In the genomic region with DNA sequence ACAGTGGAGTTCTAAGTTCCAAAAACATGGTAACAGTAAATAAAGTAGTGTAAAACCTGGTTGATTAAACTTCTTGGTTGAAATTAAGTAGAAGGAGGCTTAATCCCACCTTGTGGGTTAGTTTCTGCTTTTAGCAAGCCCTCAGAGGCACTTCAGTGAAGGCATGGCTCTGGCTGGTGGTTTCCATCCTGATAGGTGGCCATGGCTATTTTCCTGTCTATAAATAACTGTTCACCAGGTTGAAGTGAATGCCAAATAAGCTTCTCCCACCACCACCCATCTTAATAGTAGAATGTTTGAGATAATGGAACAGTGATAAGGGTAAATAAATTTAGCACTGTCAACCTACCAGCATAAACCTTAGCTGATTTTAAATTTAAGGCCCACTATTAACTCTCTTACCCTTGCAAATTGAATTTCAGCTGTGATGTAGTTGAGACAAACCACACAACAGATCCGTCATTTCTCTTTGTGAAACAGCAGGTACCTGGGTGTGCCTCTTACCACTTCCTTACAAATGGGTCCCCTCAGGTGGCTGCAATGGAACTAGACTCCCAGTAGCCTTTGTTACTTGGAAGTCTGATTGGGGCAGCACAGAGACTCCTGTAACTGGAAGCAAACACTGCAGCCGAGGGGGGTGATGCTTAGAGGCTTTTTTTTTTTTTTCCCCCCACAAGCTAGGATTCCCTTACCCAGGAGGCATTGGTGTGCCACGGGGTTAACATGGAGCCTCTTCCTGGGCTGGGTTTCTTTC, we compare ENCODE assay signal across 31 cellular contexts. TPM values are rescaled to one million over a fixed set of nuclear protein-coding genes. Genes with fewer than 3 reads are reported as not detected.
DNase-seq lines count a peak whose midpoint lies in the region; ATAC-seq and TF ChIP-seq lines count a peak whose summit lies in the region.
"Had no signal": no experiment of that assay in that cellular context is flagged by ENCODE, and none has a peak within 500 bp of the region (broad histone marks: within the 10 kb centered on the region; RNA-seq: fewer than 3 reads in every experiment).

No MANE protein-coding gene starts in this region.

- H3K27ac ChIP-seq in gastroesophageal sphincter, result peak overlapping the region in 3 of 4 donors; percentile 5 to 56 (median 28)
- H3K27ac ChIP-seq in naive thymus-derived CD4-positive, alpha-beta T cell (ENCODE audit: low read depth, low read length), result no peak overlapping the region
- H3K27ac ChIP-seq: breast epithelium, colonic mucosa, epithelial cell of prostate, neutrophil, SJSA1, thyroid gland had no signal

- peak overlapping the region; percentile 12 for H3K27ac Mint-ChIP-seq in activated naive CD4-positive, alpha-beta T cell treated with anti-CD3 and anti-CD28 coated beads, Interleukin-2, amount 10 ng/mL, durations not matched to agents 7 days and 5 days
- H3K27ac Mint-ChIP-seq in activated naive CD4-positive, alpha-beta T cell treated with anti-CD3 and anti-CD28 coated beads for 36 hours, result no peak overlapping the region
- peak overlapping the region in 1 of 2 donors; percentile 46 for H3K27ac Mint-ChIP-seq in T-cell
- H3K27ac Mint-ChIP-seq in naive thymus-derived CD4-positive, alpha-beta T cell, result peak overlapping the region in 4 of 9 donors; percentile 2 to 54 (median 38)
- no peak overlapping the region for H3K27ac Mint-ChIP-seq in stimulated activated memory B cell treated with anti-CD40 and anti-IgM and Interleukin-4, amounts not matched to agents 10 μg/mL and 1 μg/mL and 100 μg/mL, for 72 hours
- H3K27ac Mint-ChIP-seq: mesothelial cell of epicardium, progenitor cell of endocrine pancreas had no signal

- no peaks in the 10 kb centered on the region for H3K27me3 ChIP-seq in gastroesophageal sphincter
- H3K27me3 ChIP-seq in naive thymus-derived CD4-positive, alpha-beta T cell (ENCODE audit: control insufficient read depth in 2 of 2, insufficient read depth in 2 of 2, low read length in 2 of 2), result no peaks in the 10 kb centered on the region
- H3K27me3 ChIP-seq: breast epithelium, colonic mucosa, neutrophil, SJSA1, thyroid gland had no signal

- intact Hi-C loops in activated naive CD4-positive, alpha-beta T cell treated with anti-CD3 and anti-CD28 coated beads for 36 hours (cut with micrococcal nuclease), result no loop called here
- intact Hi-C loops in naive thymus-derived CD4-positive, alpha-beta T cell (cut with micrococcal nuclease), result no loop called here

- no peak for TF ChIP-seq EP300 in gastroesophageal sphincter (IDR thresholded peaks at IDR 0.05)

- H3K4me1 ChIP-seq in gastroesophageal sphincter, result peaks cover 14 to 76% (median 32%) of the 10 kb centered on the region in 3 donors
- H3K4me1 ChIP-seq in naive thymus-derived CD4-positive, alpha-beta T cell (ENCODE audit: control insufficient read depth in 2 of 2, insufficient read depth in 2 of 2, low read length in 2 of 2), result peaks cover 0 to 9% of the 10 kb centered on the region in 2 donors
- H3K4me1 ChIP-seq: breast epithelium, colonic mucosa, SJSA1, thyroid gland had no signal

- H3K4me3 Mint-ChIP-seq in activated naive CD4-positive, alpha-beta T cell treated with anti-CD3 and anti-CD28 coated beads, Interleukin-2, amount 10 ng/mL, durations not matched to agents 7 days and 5 days, result no peak overlapping the region
- no peak overlapping the region for H3K4me3 Mint-ChIP-seq in activated naive CD4-positive, alpha-beta T cell treated with anti-CD3 and anti-CD28 coated beads for 36 hours
- no peak overlapping the region for H3K4me3 Mint-ChIP-seq in T-cell
- peak overlapping the region in 5 of 10 donors; percentile 5 to 55 (median 43) for H3K4me3 Mint-ChIP-seq in naive thymus-derived CD4-positive, alpha-beta T cell
- no peak overlapping the region for H3K4me3 Mint-ChIP-seq in stimulated activated memory B cell treated with anti-CD40 and anti-IgM and Interleukin-4, amounts not matched to agents 10 μg/mL and 1 μg/mL and 100 μg/mL, for 72 hours
- H3K4me3 Mint-ChIP-seq: mesothelial cell of epicardium had no signal

- peak in 3 of 4 experiments; percentile 46 to 60 (median 47) for ATAC-seq in T-cell (replicated peaks in 1 of 4)
- ATAC-seq in gastroesophageal sphincter, result no peak
- ATAC-seq in naive thymus-derived CD4-positive, alpha-beta T cell, result peak; percentile 16
- no peak for ATAC-seq in GM21825 (IDR thresholded peaks at IDR 0.05; ENCODE audit: unreplicated experiment)
- no peak for ATAC-seq in stimulated activated memory B cell treated with anti-CD40 and anti-IgM and Interleukin-4, amounts not matched to agents 10 μg/mL and 1 μg/mL and 100 μg/mL, for 72 hours
- ATAC-seq: activated naive CD4-positive, alpha-beta T cell treated with anti-CD3 and anti-CD28 coated beads, Interleukin-2, amount 50 U/mL, for 72 hours; HCT116; sciatic nerve had no signal

- H3K9me3 Mint-ChIP-seq in activated naive CD4-positive, alpha-beta T cell treated with anti-CD3 and anti-CD28 coated beads, Interleukin-2, amount 10 ng/mL, durations not matched to agents 7 days and 5 days, result peaks cover 2% of the 10 kb centered on the region
- H3K9me3 Mint-ChIP-seq in activated naive CD4-positive, alpha-beta T cell treated with anti-CD3 and anti-CD28 coated beads for 36 hours, result no peaks in the 10 kb centered on the region
- H3K9me3 Mint-ChIP-seq in T-cell, result no peaks in the 10 kb centered on the region
- H3K9me3 Mint-ChIP-seq in naive thymus-derived CD4-positive, alpha-beta T cell, result peaks cover 0 to 5% (median 0%) of the 10 kb centered on the region in 11 donors
- H3K9me3 Mint-ChIP-seq in stimulated activated memory B cell treated with anti-CD40 and anti-IgM and Interleukin-4, amounts not matched to agents 10 μg/mL and 1 μg/mL and 100 μg/mL, for 72 hours, result no peaks in the 10 kb centered on the region
- H3K9me3 Mint-ChIP-seq: activated naive CD4-positive, alpha-beta T cell treated with anti-CD3 and anti-CD28 coated beads, Interleukin-2, amount 50 U/mL, for 72 hours had no signal

- peak; percentile 23 for DNase-seq in activated naive CD4-positive, alpha-beta T cell treated with anti-CD3 and anti-CD28 coated beads, Interleukin-2, amount 10 ng/mL, durations not matched to agents 7 days and 5 days
- no peak for DNase-seq in activated naive CD4-positive, alpha-beta T cell treated with anti-CD3 and anti-CD28 coated beads for 36 hours
- DNase-seq in T-cell, result no peak
- DNase-seq in naive thymus-derived CD4-positive, alpha-beta T cell, result peak in 6 of 9 donors; percentile 1 to 27 (median 8)
- DNase-seq in activated CD4-positive, alpha-beta T cell treated with anti-CD3 and anti-CD28 coated beads, Interleukin-2, amount 50 U/mL, for 4 hours, result no peak
- DNase-seq: activated CD4-positive, alpha-beta T cell treated with anti-CD3 and anti-CD28 coated beads, Interleukin-2, amount 50 U/mL, for 48 hours; activated CD4-positive, CD25-positive, alpha-beta regulatory T cell; anterior cingulate cortex; colonic mucosa; effector CD8-positive, alpha-beta T cell; glutamatergic neuron; islet precursor cell; MV-4-11; NCI-H1436 treated with DMSO at 0.1 percent for 48 hours; NCI-H2081 treated with DMSO at 0.1 percent for 48 hours; NCI-H226; NCI-H82; stimulated activated CD8-positive, alpha-beta memory T cell treated with anti-CD3 and anti-CD28 coated beads, Interleukin-4, amount 100 ng/mL, for 48 hours; thyroid gland had no signal

- no peak overlapping the region for H3K4me3 ChIP-seq in gastroesophageal sphincter
- no peak overlapping the region for H3K4me3 ChIP-seq in naive thymus-derived CD4-positive, alpha-beta T cell (ENCODE audit: low read length)
- H3K4me3 ChIP-seq: breast epithelium, colonic mucosa, SJSA1, thyroid gland had no signal

- no peak for TF ChIP-seq POLR2A in gastroesophageal sphincter (IDR thresholded peaks at IDR 0.05)

- no peaks in the 10 kb centered on the region for H3K36me3 ChIP-seq in gastroesophageal sphincter
- no peaks in the 10 kb centered on the region for H3K36me3 ChIP-seq in naive thymus-derived CD4-positive, alpha-beta T cell (ENCODE audit: control insufficient read depth in 2 of 3, insufficient read depth in 3 of 3, low read length in 3 of 3)
- H3K36me3 ChIP-seq: breast epithelium, colonic mucosa, neutrophil, SJSA1, thyroid gland had no signal

- 69 to 71% methylated on average over 3 of the region's 3 CpGs for WGBS in gastroesophageal sphincter (ENCODE audit: low coverage in 1 of 2), 2 donors

- no peaks in the 10 kb centered on the region for H3K27me3 Mint-ChIP-seq in activated naive CD4-positive, alpha-beta T cell treated with anti-CD3 and anti-CD28 coated beads, Interleukin-2, amount 10 ng/mL, durations not matched to agents 7 days and 5 days
- no peaks in the 10 kb centered on the region for H3K27me3 Mint-ChIP-seq in activated naive CD4-positive, alpha-beta T cell treated with anti-CD3 and anti-CD28 coated beads for 36 hours (ENCODE audit: low read depth)
- H3K27me3 Mint-ChIP-seq in T-cell, result no peaks in the 10 kb centered on the region
- peaks cover 0 to 4% (median 0%) of the 10 kb centered on the region in 5 donors for H3K27me3 Mint-ChIP-seq in naive thymus-derived CD4-positive, alpha-beta T cell
- H3K27me3 Mint-ChIP-seq in stimulated activated memory B cell treated with anti-CD40 and anti-IgM and Interleukin-4, amounts not matched to agents 10 μg/mL and 1 μg/mL and 100 μg/mL, for 72 hours, result no peaks in the 10 kb centered on the region
- H3K27me3 Mint-ChIP-seq: progenitor cell of endocrine pancreas had no signal

- POLR2A ChIA-PET in T-cell (lab: Charles Lee), result no interaction called here
- POLR2A ChIA-PET in naive thymus-derived CD4-positive, alpha-beta T cell (lab: Charles Lee), result no interaction called here

- no peak for TF ChIP-seq CTCF in gastroesophageal sphincter (IDR thresholded peaks at IDR 0.05)

- H3K4me1 Mint-ChIP-seq in activated naive CD4-positive, alpha-beta T cell treated with anti-CD3 and anti-CD28 coated beads, Interleukin-2, amount 10 ng/mL, durations not matched to agents 7 days and 5 days, result peaks cover 20% of the 10 kb centered on the region
- peaks cover 21% of the 10 kb centered on the region for H3K4me1 Mint-ChIP-seq in activated naive CD4-positive, alpha-beta T cell treated with anti-CD3 and anti-CD28 coated beads for 36 hours (ENCODE audit: low read depth)
- H3K4me1 Mint-ChIP-seq in T-cell, result peaks cover 28 to 36% (median 30%) of the 10 kb centered on the region in 3 donors
- peaks cover 5 to 46% (median 30%) of the 10 kb centered on the region in 7 donors for H3K4me1 Mint-ChIP-seq in naive thymus-derived CD4-positive, alpha-beta T cell
- H3K4me1 Mint-ChIP-seq in stimulated activated memory B cell treated with anti-CD40 and anti-IgM and Interleukin-4, amounts not matched to agents 10 μg/mL and 1 μg/mL and 100 μg/mL, for 72 hours, result peaks cover 59% of the 10 kb centered on the region

- H3K36me3 Mint-ChIP-seq in activated naive CD4-positive, alpha-beta T cell treated with anti-CD3 and anti-CD28 coated beads, Interleukin-2, amount 10 ng/mL, durations not matched to agents 7 days and 5 days, result peaks cover 1% of the 10 kb centered on the region
- H3K36me3 Mint-ChIP-seq in activated naive CD4-positive, alpha-beta T cell treated with anti-CD3 and anti-CD28 coated beads for 36 hours (ENCODE audit: low read depth), result peaks cover 3% of the 10 kb centered on the region
- H3K36me3 Mint-ChIP-seq in T-cell, result peaks cover 7% of the 10 kb centered on the region
- peaks cover 0 to 13% (median 0%) of the 10 kb centered on the region in 5 donors for H3K36me3 Mint-ChIP-seq in naive thymus-derived CD4-positive, alpha-beta T cell
- peaks cover 6% of the 10 kb centered on the region for H3K36me3 Mint-ChIP-seq in stimulated activated memory B cell treated with anti-CD40 and anti-IgM and Interleukin-4, amounts not matched to agents 10 μg/mL and 1 μg/mL and 100 μg/mL, for 72 hours

- H3K9me3 ChIP-seq in gastroesophageal sphincter, result no peaks in the 10 kb centered on the region
- no peaks in the 10 kb centered on the region for H3K9me3 ChIP-seq in naive thymus-derived CD4-positive, alpha-beta T cell (ENCODE audit: control insufficient read depth in 2 of 3, low read length in 3 of 3)
- H3K9me3 ChIP-seq: breast epithelium, colonic mucosa, neutrophil, SJSA1, thyroid gland had no signal

- CTCF ChIA-PET in activated naive CD4-positive, alpha-beta T cell treated with anti-CD3 and anti-CD28 coated beads, Interleukin-2, amount 10 ng/mL, durations not matched to agents 7 days and 5 days (lab: Charles Lee), result no interaction called here
- CTCF ChIA-PET in activated naive CD4-positive, alpha-beta T cell treated with anti-CD3 and anti-CD28 coated beads for 36 hours (lab: Charles Lee), result no interaction called here
- CTCF ChIA-PET in T-cell (lab: Charles Lee), result interaction anchor here (0.6 kb wide), 2 partner anchors 44 to 632 kb away, joined by 3 to 4 read pairs; no protein-coding TSS in a partner anchor
- CTCF ChIA-PET in naive thymus-derived CD4-positive, alpha-beta T cell (lab: Charles Lee), result no interaction called here

RNA-seq across cellular contexts. Expression of gene DAAM1, which starts 41.4 kb away (rescaled TPM):
- total RNA-seq in activated naive CD4-positive, alpha-beta T cell treated with anti-CD3 and anti-CD28 coated beads for 36 hours, result 1 to 10 TPM; 7.6 to 8.3 TPM
- total RNA-seq in T-cell, result 10 to 100 TPM in 4 of 5 donors, 1 to 10 TPM in 1; 9.6 to 25.3 (median 23.9) TPM
- 100 to 1,000 TPM in 1 of 4 donors, 10 to 100 TPM in 3; 64.0 to 124 (median 87.3) TPM for total RNA-seq in gastroesophageal sphincter
- 10 to 100 TPM; 10.1 to 21.0 (median 16.9) TPM for total RNA-seq in naive thymus-derived CD4-positive, alpha-beta T cell
- 1 to 10 TPM; 5.5 to 8.1 TPM for polyA plus RNA-seq in naive thymus-derived CD4-positive, alpha-beta T cell

Comparison
In these comparisons a context has a peak if more than half of its experiments do, and no peak if none do; other contexts are left out.
1. DNase-seq: peak in activated naive CD4-positive, alpha-beta T cell treated with anti-CD3 and anti-CD28 coated beads, Interleukin-2, amount 10 ng/mL, durations not matched to agents 7 days and 5 days (single experiment) and naive thymus-derived CD4-positive, alpha-beta T cell (6 of 9); none in activated naive CD4-positive, alpha-beta T cell treated with anti-CD3 and anti-CD28 coated beads for 36 hours (single experiment), T-cell (0 of 34) and activated CD4-positive, alpha-beta T cell treated with anti-CD3 and anti-CD28 coated beads, Interleukin-2, amount 50 U/mL, for 4 hours (0 of 2).
2. ATAC-seq: peak in T-cell (3 of 4) and naive thymus-derived CD4-positive, alpha-beta T cell (single experiment); none in gastroesophageal sphincter (single experiment), GM21825 (single experiment) and stimulated activated memory B cell treated with anti-CD40 and anti-IgM and Interleukin-4, amounts not matched to agents 10 μg/mL and 1 μg/mL and 100 μg/mL, for 72 hours (single experiment).
3. CTCF ChIA-PET loops: an anchor here in T-cell (0.6 kb wide); none called in activated naive CD4-positive, alpha-beta T cell treated with anti-CD3 and anti-CD28 coated beads, Interleukin-2, amount 10 ng/mL, durations not matched to agents 7 days and 5 days, activated naive CD4-positive, alpha-beta T cell treated with anti-CD3 and anti-CD28 coated beads for 36 hours and naive thymus-derived CD4-positive, alpha-beta T cell.